Comparison of ENCODE assay signal across 15 cellular contexts in genomic region chr4:64497526-64497925, GRCh38.
"Had no signal": no experiment of that assay in that cellular context is flagged by ENCODE, and none has a peak within 500 bp of the region (broad histone marks: within the 10 kb centered on the region; RNA-seq: fewer than 3 reads in every experiment).

No MANE protein-coding gene starts in this region.

- ATAC-seq: esophagus mucosa; lower lobe of right lung; stimulated activated effector memory CD8-positive, alpha-beta T cell treated with anti-CD3 and anti-CD28 coated beads, Interleukin-12 subunit alpha, Interleukin-12 subunit beta, amount 100 ng/mL, for 72 hours; upper lobe of right lung had no signal

- DNase-seq: activated CD4-positive, alpha-beta T cell treated with anti-CD3 and anti-CD28 coated beads, Interleukin-2, amount 10 ng/mL, durations not matched to agents 7 days and 5 days; activated CD8-positive, alpha-beta memory T cell treated with anti-CD3 and anti-CD28 coated beads for 24 hours; activated naive CD8-positive, alpha-beta T cell treated with anti-CD3 and anti-CD28 coated beads, Interleukin-2, amount 10 ng/mL, durations not matched to agents 7 days and 5 days; anterior cingulate cortex; caudate nucleus; colonic mucosa; glutamatergic neuron; lower lobe of right lung; midbrain; sigmoid colon; stimulated activated CD4-positive, alpha-beta T cell treated with anti-CD3 and anti-CD28 coated beads, Interleukin-12 subunit alpha, Interleukin-12 subunit beta, amount 100 ng/mL, for 4 hours; upper lobe of right lung had no signal

- H3K4me3 ChIP-seq: colonic mucosa, lower lobe of right lung, sigmoid colon, thoracic aorta, upper lobe of right lung had no signal
